ENCODE assay signal across 9 cellular contexts in the genomic region with DNA sequence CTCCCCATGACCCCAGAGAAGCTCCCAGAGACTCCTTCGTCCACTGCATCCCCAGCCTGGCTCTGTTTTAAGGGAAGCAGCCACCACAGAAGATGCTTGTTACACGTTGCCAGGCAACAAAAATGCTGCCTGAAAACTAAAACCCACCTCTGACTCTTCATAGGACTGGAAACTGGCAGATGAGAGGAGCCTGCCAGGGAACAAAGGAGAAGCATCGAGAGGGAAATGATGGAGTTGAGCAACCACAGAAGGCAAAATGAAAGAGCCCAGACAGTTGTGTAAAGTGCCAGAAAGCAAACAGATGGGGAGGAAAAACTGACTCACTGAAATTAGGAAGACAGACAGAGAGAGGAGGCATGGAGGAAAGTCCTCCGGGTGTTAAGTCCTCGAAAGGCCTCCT.
A peak's percentile ranks its signal among the peaks of the same experiment; 100 is the strongest.
DNase-seq lines count a peak whose midpoint lies in the region; ATAC-seq, FAIRE-seq and TF ChIP-seq lines count a peak whose summit lies in the region.
"Had no signal": no experiment of that assay in that cellular context is flagged by ENCODE, and none has a peak within 500 bp of the region (broad histone marks: within the 10 kb centered on the region; RNA-seq: fewer than 3 reads in every experiment).

No MANE protein-coding gene starts in this region.

- WGBS in HepG2 (ENCODE audit: low lambda C conversion rate) = 2% methylated on average over 5 of the region's 5 CpGs

- POLR2A ChIA-PET in activated CD8-positive, alpha-beta T cell treated with anti-CD3 and anti-CD28 coated beads, Interleukin-2, amount 10 ng/mL, durations not matched to agents 7 days and 5 days (lab: Charles Lee) = interaction anchor here (1.2 kb wide), 1 partner anchor 33 kb away, joined by 3 read pairs; no protein-coding TSS in a partner anchor
- POLR2A ChIA-PET in HepG2 (lab: Yijun Ruan, JAX) = no interaction called here

- intact Hi-C loops in HepG2 (cut with micrococcal nuclease; ENCODE audit: unreplicated experiment) = no loop called here

- no peaks in the 10 kb centered on the region for H3K79me2 ChIP-seq in HepG2 (ENCODE audit: insufficient read depth, low read length)

- no peak for TF ChIP-seq RAD21 in HepG2 (CRISPR knock-in tag; IDR thresholded peaks at IDR 0.05)

- H3K36me3 Mint-ChIP-seq in activated CD8-positive, alpha-beta T cell treated with anti-CD3 and anti-CD28 coated beads, Interleukin-2, amount 10 ng/mL, durations not matched to agents 7 days and 5 days (ENCODE audit: low read depth) = no peaks in the 10 kb centered on the region

- H3K4me1 Mint-ChIP-seq in activated CD8-positive, alpha-beta T cell treated with anti-CD3 and anti-CD28 coated beads, Interleukin-2, amount 10 ng/mL, durations not matched to agents 7 days and 5 days (ENCODE audit: low read depth) = peaks cover 63% of the 10 kb centered on the region

- H3K27me3 Mint-ChIP-seq in activated CD8-positive, alpha-beta T cell treated with anti-CD3 and anti-CD28 coated beads, Interleukin-2, amount 10 ng/mL, durations not matched to agents 7 days and 5 days (ENCODE audit: low read depth) = peaks cover 2% of the 10 kb centered on the region

- H3K27me3 ChIP-seq in HepG2 (ENCODE audit: control insufficient read depth in 1 of 2, insufficient read depth in 2 of 2, low read length in 2 of 2) = peaks cover 1 to 55% of the 10 kb centered on the region in 2 experiments; a peak in 3 of 5 replicates

- TF ChIP-seq POLR2A in HepG2 (IDR thresholded peaks at IDR 0.05; ENCODE audit: insufficient read depth in 1 of 2, low read depth in 2 of 2, low read length in 2 of 2) = no peak

- no peak overlapping the region for H3K4me2 ChIP-seq in HepG2 (ENCODE audit: low read depth, low read length)

- no peak overlapping the region for H3K27ac ChIP-seq in HepG2 (ENCODE audit: extremely low read length, insufficient read depth, low read length)

- H3K27ac Mint-ChIP-seq in activated CD8-positive, alpha-beta T cell treated with anti-CD3 and anti-CD28 coated beads, Interleukin-2, amount 10 ng/mL, durations not matched to agents 7 days and 5 days = no peak overlapping the region

- no peak for TF ChIP-seq CTCF in HepG2 (CRISPR knock-in tag; IDR thresholded peaks at IDR 0.05)

- no peak overlapping the region for H3K4me3 ChIP-seq in HepG2 (replicated peaks in 1 of 3; ENCODE audit: insufficient read depth in 1 of 3, low read depth in 2 of 3, low read length in 3 of 3)

- H3K4me3 Mint-ChIP-seq in activated CD8-positive, alpha-beta T cell treated with anti-CD3 and anti-CD28 coated beads, Interleukin-2, amount 10 ng/mL, durations not matched to agents 7 days and 5 days = no peak overlapping the region

- H3K9me3 ChIP-seq in HepG2 (ENCODE audit: low read length) = no peaks in the 10 kb centered on the region

- in situ Hi-C loops in HepG2 (cut with HindIII; ENCODE audit: extremely low pct_ligation_motif_present, low pct_unique_long_range_greater_than_20kb) = loop anchor here (10.0 kb wide), 1 partner anchor 87 kb away; no protein-coding TSS in a partner anchor

- no peaks in the 10 kb centered on the region for H3K36me3 ChIP-seq in HepG2 (replicated peaks in 1 of 2; ENCODE audit: control insufficient read depth in 1 of 2, insufficient read depth in 2 of 2, low read length in 2 of 2)

- H4K20me1 ChIP-seq in HepG2 (ENCODE audit: insufficient read depth, low read length) = no peaks in the 10 kb centered on the region

- CTCF ChIA-PET in activated CD8-positive, alpha-beta T cell treated with anti-CD3 and anti-CD28 coated beads, Interleukin-2, amount 10 ng/mL, durations not matched to agents 7 days and 5 days (lab: Charles Lee) = interaction anchor here (1.0 to 8.5 kb wide), 5 partner anchors 7 to 192 kb away, joined by 8 to 72 read pairs (median 11); no protein-coding TSS in a partner anchor
- CTCF ChIA-PET in HepG2 (lab: Yijun Ruan, JAX; ENCODE audit: low intra/inter-chr PET ratio, low total read pairs) = no interaction called here

- no peak for FAIRE-seq in HepG2 (lab: Jason Lieb, UNC)
- FAIRE-seq in urothelium cell line (lab: Jason Lieb, UNC) = no peak

- no peak overlapping the region for H3K9ac ChIP-seq in HepG2 (ENCODE audit: insufficient read depth, low read depth, low read length)

- TF ChIP-seq EP300 in HepG2 (IDR thresholded peaks at IDR 0.05; ENCODE audit: low read depth in 2 of 2, low read length in 2 of 2) (no peak), HepG2 (CRISPR knock-in tag; IDR thresholded peaks at IDR 0.05; ENCODE audit: borderline replicate concordance) (no peak)

- ATAC-seq in activated CD8-positive, alpha-beta T cell treated with anti-CD3 and anti-CD28 coated beads, Interleukin-2, amount 10 ng/mL, durations not matched to agents 7 days and 5 days = peak; percentile 14
- ATAC-seq in HepG2 = no peak
- ATAC-seq in HG03378 (IDR thresholded peaks at IDR 0.05; ENCODE audit: unreplicated experiment) = no peak
- ATAC-seq in HG02852 (IDR thresholded peaks at IDR 0.05; ENCODE audit: unreplicated experiment) = no peak

- BruUV-seq in HepG2 (replicated peaks; lab: Mats Ljungman, UMichigan) = no TSS peak

- H3K9me3 Mint-ChIP-seq in activated CD8-positive, alpha-beta T cell treated with anti-CD3 and anti-CD28 coated beads, Interleukin-2, amount 10 ng/mL, durations not matched to agents 7 days and 5 days (ENCODE audit: insufficient read depth) = no peaks in the 10 kb centered on the region

- no peaks in the 10 kb centered on the region for H3K4me1 ChIP-seq in HepG2 (ENCODE audit: insufficient read depth, low read length)

- no peak overlapping the region for H2AFZ ChIP-seq in HepG2 (ENCODE audit: low read length)

- DNase-seq in AML-193 (lab: John Stamatoyannopoulos, UW) (peak; percentile 72 to 74), LHCN-M2 (ENCODE audit: low read depth) (peak; percentile 56), HepG2 (ENCODE audit: low spot score) (no peak), urothelium cell line (ENCODE audit: low spot score) (no peak), glomerular visceral epithelial cell (ENCODE audit: extremely low spot score) (no peak)
- DNase-seq in activated CD8-positive, alpha-beta T cell treated with anti-CD3 and anti-CD28 coated beads, Interleukin-2, amount 10 ng/mL, durations not matched to agents 7 days and 5 days = no peak
- DNase-seq: stimulated activated CD4-positive, alpha-beta T cell treated with anti-CD3 and anti-CD28 coated beads, Interleukin-2, amount 100 ng/mL, for 24 hours had no signal

TF ChIP-seq in HepG2, 621 proteins besides CTCF, POLR2A, EP300 and RAD21:
- TF ChIP-seq, protein P1, sequence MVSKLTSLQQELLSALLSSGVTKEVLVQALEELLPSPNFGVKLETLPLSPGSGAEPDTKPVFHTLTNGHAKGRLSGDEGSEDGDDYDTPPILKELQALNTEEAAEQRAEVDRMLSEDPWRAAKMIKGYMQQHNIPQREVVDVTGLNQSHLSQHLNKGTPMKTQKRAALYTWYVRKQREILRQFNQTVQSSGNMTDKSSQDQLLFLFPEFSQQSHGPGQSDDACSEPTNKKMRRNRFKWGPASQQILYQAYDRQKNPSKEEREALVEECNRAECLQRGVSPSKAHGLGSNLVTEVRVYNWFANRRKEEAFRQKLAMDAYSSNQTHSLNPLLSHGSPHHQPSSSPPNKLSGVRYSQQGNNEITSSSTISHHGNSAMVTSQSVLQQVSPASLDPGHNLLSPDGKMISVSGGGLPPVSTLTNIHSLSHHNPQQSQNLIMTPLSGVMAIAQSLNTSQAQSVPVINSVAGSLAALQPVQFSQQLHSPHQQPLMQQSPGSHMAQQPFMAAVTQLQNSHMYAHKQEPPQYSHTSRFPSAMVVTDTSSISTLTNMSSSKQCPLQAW (CRISPR knock-in tag; IDR thresholded peaks at IDR 0.05) = no peak
- TF ChIP-seq ZNF101 (CRISPR knock-in tag; IDR thresholded peaks at IDR 0.05; ENCODE audit: borderline replicate concordance, low read depth) (no peak), ZNF777 (CRISPR knock-in tag; IDR thresholded peaks at IDR 0.05) (no peak), CEBPB (IDR thresholded peaks at IDR 0.05; ENCODE audit: borderline replicate concordance, low read depth, low read length) (peak; percentile 23; the same call in 1 of the 2 replicates)

Comparison
In these comparisons a context has a peak if more than half of its experiments do, and no peak if none do; other contexts are left out.
1. DNase-seq: peak in AML-193 (2 of 2) and LHCN-M2 (single experiment); none in activated CD8-positive, alpha-beta T cell treated with anti-CD3 and anti-CD28 coated beads, Interleukin-2, amount 10 ng/mL, durations not matched to agents 7 days and 5 days (single experiment), HepG2 (single experiment), urothelium cell line (single experiment) and glomerular visceral epithelial cell (single experiment).